7 cellular contexts compared by ENCODE assay signal in the genomic region with DNA sequence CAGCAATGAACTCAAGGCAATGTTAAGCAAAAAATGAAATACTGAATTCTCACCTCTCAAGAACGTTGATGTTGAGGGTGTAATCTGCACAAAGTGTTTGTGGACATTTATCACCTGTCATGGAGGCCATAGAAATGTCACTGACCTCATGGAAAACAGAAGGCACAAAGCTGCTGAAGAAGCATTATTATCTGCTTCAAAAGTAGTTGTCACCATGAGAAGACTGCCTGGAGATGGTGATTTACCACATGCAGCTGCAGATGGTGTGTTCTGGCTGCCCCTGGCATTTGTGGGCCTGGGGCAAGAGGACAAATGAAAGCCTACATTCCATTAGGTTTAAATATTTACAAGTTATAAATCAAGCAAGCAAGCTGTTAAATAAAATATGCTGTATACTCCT.
"Had no signal": no experiment of that assay in that cellular context is flagged by ENCODE, and none has a peak within 500 bp of the region (broad histone marks: within the 10 kb centered on the region; RNA-seq: fewer than 3 reads in every experiment).

No MANE protein-coding gene starts in this region.

- H3K4me3 ChIP-seq: ascending aorta, mucosa of descending colon, upper lobe of left lung had no signal

- DNase-seq: immature natural killer cell, mucosa of descending colon, T1000, upper lobe of left lung had no signal

- H3K4me1 ChIP-seq: ascending aorta, upper lobe of left lung had no signal

- H3K27ac ChIP-seq: ascending aorta, upper lobe of left lung, VCaP had no signal

- H3K9me3 ChIP-seq: ascending aorta, mucosa of descending colon, upper lobe of left lung had no signal

- FAIRE-seq: bronchial epithelial cell had no signal
